9 cellular contexts compared by ENCODE assay signal in the genomic region with DNA sequence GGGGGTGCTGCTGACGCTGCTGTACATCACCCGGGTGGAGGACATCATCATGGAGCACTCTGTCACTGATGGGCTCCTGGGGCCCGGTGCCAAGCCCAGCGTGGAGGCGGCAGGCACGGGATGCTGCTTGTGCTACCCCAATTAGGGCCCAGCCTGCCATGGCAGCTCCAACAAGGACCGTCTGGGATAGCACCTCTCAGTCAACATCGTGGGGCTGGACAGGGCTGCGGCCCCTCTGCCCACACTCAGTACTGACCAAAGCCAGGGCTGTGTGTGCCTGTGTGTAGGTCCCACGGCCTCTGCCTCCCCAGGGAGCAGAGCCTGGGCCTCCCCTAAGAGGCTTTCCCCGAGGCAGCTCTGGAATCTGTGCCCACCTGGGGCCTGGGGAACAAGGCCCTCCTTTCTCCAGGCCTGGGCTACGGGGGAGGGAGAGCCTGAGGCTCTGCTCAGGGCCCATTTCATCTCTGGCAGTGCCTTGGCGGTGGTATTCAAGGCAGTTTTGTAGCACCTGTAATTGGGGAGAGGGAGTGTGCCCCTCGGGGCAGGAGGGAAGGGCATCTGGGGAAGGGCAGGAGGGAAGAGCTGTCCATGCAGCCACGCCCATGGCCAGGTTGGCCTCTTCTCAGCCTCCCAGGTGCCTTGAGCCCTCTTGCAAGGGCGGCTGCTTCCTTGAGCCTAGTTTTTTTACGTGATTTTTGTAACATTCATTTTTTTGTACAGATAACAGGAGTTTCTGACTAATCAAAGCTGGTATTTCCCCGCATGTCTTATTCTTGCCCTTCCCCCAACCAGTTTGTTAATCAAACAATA. TPM values are rescaled to one million over a fixed set of nuclear protein-coding genes. Genes with fewer than 3 reads are reported as not detected.
A peak's percentile ranks its signal among the peaks of the same experiment; 100 is the strongest.
DNase-seq lines count a peak whose midpoint lies in the region; ATAC-seq, FAIRE-seq and TF ChIP-seq lines count a peak whose summit lies in the region.
"Had no signal": no experiment of that assay in that cellular context is flagged by ENCODE, and none has a peak within 500 bp of the region (broad histone marks: within the 10 kb centered on the region; RNA-seq: fewer than 3 reads in every experiment).

No MANE protein-coding gene starts in this region.

- peak; percentile 56 for FAIRE-seq in GM12892 (lab: Jason Lieb, UNC)

- no peaks in the 10 kb centered on the region for H3K27me3 ChIP-seq in heart left ventricle
- H3K27me3 ChIP-seq: adrenal gland had no signal

- peak; percentile 53 for ATAC-seq in T-helper 17 cell
- ATAC-seq in heart left ventricle, result peak in 3 of 4 donors; percentile 8 to 40 (median 19)
- ATAC-seq in GM19467 (IDR thresholded peaks at IDR 0.05; ENCODE audit: unreplicated experiment), result no peak
- no peak for ATAC-seq in HG02642 (IDR thresholded peaks at IDR 0.05; ENCODE audit: poor library complexity, unreplicated experiment)

- H3K27ac Mint-ChIP-seq in T-helper 17 cell (peak overlapping the region; percentile 96), progenitor cell of endocrine pancreas (peak overlapping the region; percentile 84)

- no peaks in the 10 kb centered on the region for H3K9me3 Mint-ChIP-seq in progenitor cell of endocrine pancreas (ENCODE audit: low read depth)

- H3K27me3 Mint-ChIP-seq in T-helper 17 cell (no peaks in the 10 kb centered on the region), progenitor cell of endocrine pancreas (peaks cover 18% of the 10 kb centered on the region)

- no peak for TF ChIP-seq POLR2A in GM12892 (IDR thresholded peaks at IDR 0.05; ENCODE audit: low read depth, low read length)
- no peak for TF ChIP-seq POLR2A in heart left ventricle (IDR thresholded peaks at IDR 0.05)
- no peak for TF ChIP-seq POLR2A in erythroblast (IDR thresholded peaks at IDR 0.05; ENCODE audit: low read length)

- TF ChIP-seq CTCF in heart left ventricle (IDR thresholded peaks at IDR 0.05) (no peak), progenitor cell of endocrine pancreas (IDR thresholded peaks at IDR 0.05; ENCODE audit: unreplicated experiment) (no peak)

- H3K4me1 Mint-ChIP-seq in T-helper 17 cell (peaks cover 20% of the 10 kb centered on the region), progenitor cell of endocrine pancreas (ENCODE audit: low read depth) (peaks cover 4% of the 10 kb centered on the region)

- H3K36me3 ChIP-seq in heart left ventricle, result peaks cover 0 to 5% (median 0%) of the 10 kb centered on the region in 9 donors
- H3K36me3 ChIP-seq: adrenal gland had no signal

- no peaks in the 10 kb centered on the region for H3K36me3 Mint-ChIP-seq in T-helper 17 cell (ENCODE audit: low read depth)
- H3K36me3 Mint-ChIP-seq in progenitor cell of endocrine pancreas (ENCODE audit: insufficient read depth), result peaks cover 2% of the 10 kb centered on the region

- H3K9me3 ChIP-seq in T-helper 17 cell (ENCODE audit: control insufficient read depth, low read length, poor library complexity, severe bottlenecking), result no peaks in the 10 kb centered on the region
- H3K9me3 ChIP-seq in heart left ventricle, result no peaks in the 10 kb centered on the region
- H3K9me3 ChIP-seq: adrenal gland had no signal

- H3K4me3 Mint-ChIP-seq in T-helper 17 cell (peak overlapping the region; percentile 82), progenitor cell of endocrine pancreas (ENCODE audit: low read depth) (no peak overlapping the region)

- peaks cover 0 to 13% (median 4%) of the 10 kb centered on the region in 12 donors for H3K4me1 ChIP-seq in heart left ventricle
- H3K4me1 ChIP-seq: adrenal gland had no signal

- no peak for DNase-seq in GM12892 (ENCODE audit: insufficient read length)
- no peak for DNase-seq in T-helper 17 cell
- no peak for DNase-seq in heart left ventricle
- no peak for DNase-seq in progenitor cell of endocrine pancreas (ENCODE audit: low spot score, unreplicated experiment)
- DNase-seq in erythroblast (lab: John Stamatoyannopoulos, UW), result no peak
- no peak for DNase-seq in NCI-H1436 (lab: John Stamatoyannopoulos, UW)

- WGBS in heart left ventricle, 4 donors, result 70 to 79% (median 73%) methylated on average over 12 to 18 of the region's 18 CpGs

- no peak overlapping the region for H3K4me3 ChIP-seq in heart left ventricle

- intact Hi-C loops in heart left ventricle (cut with DNase I), result loop anchor here in 9 of 10 donors (1.0 to 10.0 kb wide), 8 partner anchors 60 to 272 kb away; no protein-coding TSS in a partner anchor

- H3K27ac ChIP-seq in heart left ventricle, result peak overlapping the region in 10 of 12 donors; percentile 11 to 74 (median 38)
- H3K27ac ChIP-seq: adrenal gland had no signal

RNA-seq across cellular contexts. Expression of a gene that starts 55.8 kb away (rescaled TPM):
- polyA plus RNA-seq in GM12892 (2012; ENCODE audit: missing spikeins), result 2.2 TPM
- 10 to 100 TPM; 20.3 to 28.7 TPM for total RNA-seq in T-helper 17 cell
- 10 to 100 TPM in 6 of 9 donors, 1 to 10 TPM in 3; 4.5 to 20.2 (median 11.1) TPM for total RNA-seq in heart left ventricle
- 10 to 100 TPM; 10.5 to 12.5 TPM for polyA plus RNA-seq in heart left ventricle
- 14.7 and 17.9 TPM in 2 replicates for total RNA-seq in progenitor cell of endocrine pancreas

Comparison
In these comparisons a context has a peak if more than half of its experiments do, and no peak if none do; other contexts are left out.
1. ATAC-seq: peak in T-helper 17 cell (single experiment) and heart left ventricle (3 of 4); none in GM19467 (single experiment) and HG02642 (single experiment).